Comparison of ENCODE assay signal across 29 cellular contexts in genomic region chr7:1282679-1283078, GRCh38. TPM values are rescaled to one million over a fixed set of nuclear protein-coding genes. Genes with fewer than 3 reads are reported as not detected.
A peak's percentile ranks its signal among the peaks of the same experiment; 100 is the strongest.
DNase-seq lines count a peak whose midpoint lies in the region; ATAC-seq, FAIRE-seq and TF ChIP-seq lines count a peak whose summit lies in the region.
"Had no signal": no experiment of that assay in that cellular context is flagged by ENCODE, and none has a peak within 500 bp of the region (broad histone marks: within the 10 kb centered on the region; RNA-seq: fewer than 3 reads in every experiment).

No MANE protein-coding gene starts in this region.

- no peak overlapping the region for H3K27ac ChIP-seq in K562 (ENCODE audit: extremely low read depth, low read depth, low read length)
- no peak overlapping the region for H3K27ac ChIP-seq in lower lobe of right lung
- H3K27ac ChIP-seq: BLaER1 had no signal

- BruUV-seq in K562 (replicated peaks; lab: Mats Ljungman, UMichigan): no TSS peak

- in situ Hi-C loops in K562 (cut with MboI): no loop called here

- no peaks in the 10 kb centered on the region for H3K9me1 ChIP-seq in K562 (ENCODE audit: control insufficient read depth, insufficient read depth, low read length)

- H3K36me3 Mint-ChIP-seq in progenitor cell of endocrine pancreas (ENCODE audit: insufficient read depth): no peaks in the 10 kb centered on the region
- H3K36me3 Mint-ChIP-seq: CD14-positive monocyte; CD4-positive, CD25-positive, alpha-beta regulatory T cell; CD8-positive, alpha-beta memory T cell had no signal

- H3K4me1 Mint-ChIP-seq in progenitor cell of endocrine pancreas (ENCODE audit: low read depth): no peaks in the 10 kb centered on the region
- H3K4me1 Mint-ChIP-seq: CD14-positive monocyte; CD4-positive, alpha-beta memory T cell; CD4-positive, CD25-positive, alpha-beta regulatory T cell; CD8-positive, alpha-beta memory T cell had no signal

- peaks cover 10 to 46% of the 10 kb centered on the region in 2 experiments; a peak in 3 of 5 replicates for H3K27me3 ChIP-seq in K562 (ENCODE audit: control insufficient read depth in 2 of 2, insufficient read depth in 2 of 2, low read length in 2 of 2)
- peaks cover 26% of the 10 kb centered on the region for H3K27me3 ChIP-seq in lower lobe of right lung (ENCODE audit: low read depth)
- H3K27me3 ChIP-seq: BLaER1 had no signal

- CTCF ChIA-PET in K562 (lab: Yijun Ruan, JAX; ENCODE audit: low intra/inter-chr PET ratio): no interaction called here

- ATAC-seq in K562 (no peak), lower lobe of right lung (no peak), GM21825 (IDR thresholded peaks at IDR 0.05; ENCODE audit: unreplicated experiment) (no peak)

- TF ChIP-seq EP300 in K562 (IDR thresholded peaks at IDR 0.05; ENCODE audit: low read length): no peak

- no peak for FAIRE-seq in K562 (lab: Jason Lieb, UNC)
- FAIRE-seq: A204.1, GM12891, GM19239 had no signal

- TF ChIP-seq RAD21 in K562 (CRISPR knock-in tag; conservative IDR thresholded peaks at IDR 0.05 in 1 of 2, IDR thresholded peaks at IDR 0.05 in 1 of 2): no peak

- TF ChIP-seq CTCF in K562 (IDR thresholded peaks at IDR 0.05 in 2 of 3, conservative IDR thresholded peaks at IDR 0.05 in 1 of 3; ENCODE audit: insufficient read depth in 2 of 3, low read depth in 1 of 3, low read length in 3 of 3) (no peak), lower lobe of right lung (IDR thresholded peaks at IDR 0.05) (no peak), progenitor cell of endocrine pancreas (IDR thresholded peaks at IDR 0.05; ENCODE audit: unreplicated experiment) (no peak)

- POLR2A ChIA-PET in K562 (lab: Yijun Ruan, JAX): interaction anchor here (1.0 kb wide), 1 partner anchor 8 kb away, joined by 3 read pairs; no protein-coding TSS in a partner anchor

- peak overlapping the region; percentile 67 for H3K27ac Mint-ChIP-seq in progenitor cell of endocrine pancreas
- H3K27ac Mint-ChIP-seq: CD14-positive monocyte; CD4-positive, alpha-beta memory T cell; CD4-positive, CD25-positive, alpha-beta regulatory T cell; CD8-positive, alpha-beta memory T cell had no signal

- peaks cover 24% of the 10 kb centered on the region for H3K27me3 Mint-ChIP-seq in progenitor cell of endocrine pancreas
- H3K27me3 Mint-ChIP-seq: CD4-positive, CD25-positive, alpha-beta regulatory T cell had no signal

- H3K9me3 Mint-ChIP-seq in progenitor cell of endocrine pancreas (ENCODE audit: low read depth): peaks cover 4% of the 10 kb centered on the region

- intact Hi-C loops in K562 (cut with micrococcal nuclease): no loop called here
- intact Hi-C loops in lower lobe of right lung (cut with DNase I): no loop called here

- no peak overlapping the region for H3K4me2 ChIP-seq in K562 (ENCODE audit: insufficient read depth, low read length)
- H3K4me2 ChIP-seq: BLaER1 had no signal

- DNase-seq in K562 (ENCODE audit: extremely low read depth in 1 of 4, low spot score in 3 of 4) (no peak), lower lobe of right lung (peak; percentile 1), progenitor cell of endocrine pancreas (ENCODE audit: low spot score, unreplicated experiment) (no peak), NOMO-1 (lab: John Stamatoyannopoulos, UW; ENCODE audit: unreplicated experiment in 2 of 2) (no peak), amygdala (lab: John Stamatoyannopoulos, UW) (no peak), NCI-H345 treated with DMSO at 0.1 percent for 48 hours (lab: John Stamatoyannopoulos, UW; ENCODE audit: unreplicated experiment) (no peak)
- DNase-seq: 8988T; ACHN; BE2C; C1 segment of cervical spinal cord; CD4-positive, alpha-beta memory T cell; CD4-positive, CD25-positive, alpha-beta regulatory T cell; COR-L47; DMS 273 treated with DMSO at 0.1 percent for 48 hours; DMS153; DMS53; DMS79; DND-41; EL; GDM1 had no signal

- no peak overlapping the region for H3K9ac ChIP-seq in K562 (ENCODE audit: insufficient read depth in 1 of 2, low read depth in 2 of 2, low read length in 2 of 2)
- H3K9ac ChIP-seq: BLaER1 had no signal

- H3K4me3 Mint-ChIP-seq in progenitor cell of endocrine pancreas (ENCODE audit: low read depth): no peak overlapping the region
- H3K4me3 Mint-ChIP-seq: CD14-positive monocyte; CD4-positive, alpha-beta memory T cell; CD4-positive, CD25-positive, alpha-beta regulatory T cell had no signal

- H3K79me2 ChIP-seq in K562 (ENCODE audit: control insufficient read depth, insufficient read depth, low read length): no peaks in the 10 kb centered on the region

- no peak overlapping the region for H2AFZ ChIP-seq in K562 (ENCODE audit: low read depth, low read length)

- TF ChIP-seq POLR2A in K562 (conservative IDR thresholded peaks at IDR 0.05): no peak

- H3K9me3 ChIP-seq in K562 (replicated peaks; ENCODE audit: control insufficient read depth, insufficient read depth, low read depth, low read length): no peaks in the 10 kb centered on the region
- H3K9me3 ChIP-seq in lower lobe of right lung: no peaks in the 10 kb centered on the region
- H3K9me3 ChIP-seq: BE2C, BLaER1 had no signal

- H3K4me3 ChIP-seq in K562 (no peak overlapping the region), lower lobe of right lung (no peak overlapping the region)
- H3K4me3 ChIP-seq: BLaER1 had no signal

- H3K36me3 ChIP-seq in K562 (ENCODE audit: control insufficient read depth, insufficient read depth, low read length) (no peaks in the 10 kb centered on the region), lower lobe of right lung (no peaks in the 10 kb centered on the region)
- H3K36me3 ChIP-seq: BE2C, BLaER1 had no signal

- 1% methylated on average over 5 of the region's 5 CpGs for WGBS in K562 (ENCODE audit: insufficient coverage, low coverage, missing lambda C conversion rate)

- H3K4me1 ChIP-seq in K562 (replicated peaks in 1 of 2; ENCODE audit: control insufficient read depth in 2 of 2, insufficient read depth in 2 of 2, low read length in 2 of 2) (peaks cover 0 to 12% of the 10 kb centered on the region in 2 experiments; a peak in 1 of 5 replicates), lower lobe of right lung (no peaks in the 10 kb centered on the region)
- H3K4me1 ChIP-seq: BE2C had no signal

- no peaks in the 10 kb centered on the region; the same call in 1 of the 2 replicates for H4K20me1 ChIP-seq in K562 (replicated peaks; ENCODE audit: control insufficient read depth, insufficient read depth, low read length)
- H4K20me1 ChIP-seq: BLaER1 had no signal

TF ChIP-seq in K562, 482 proteins besides CTCF, POLR2A, EP300 and RAD21 (continues in another document):
- no peak for TF ChIP-seq LEF1 (IDR thresholded peaks at IDR 0.05)

RNA-seq across cellular contexts. Expression of gene UNCX, which starts 50.0 kb away (rescaled TPM):
- not detected in 2 replicates for total RNA-seq in K562 (2011; cell fraction: chromatin; rRNA removed; ENCODE audit: low replicate concordance)
- total RNA-seq in K562 (2011; cell fraction: nucleolus; rRNA removed): not detected in 2 replicates
- total RNA-seq in K562 (2011; cell fraction: nucleoplasm; rRNA removed): not detected in 2 replicates
- total RNA-seq in K562 (2014; rRNA removed) (not detected in 2 replicates), K562 (2014; rRNA removed; fragmentation: Illumina TruSeq; extraction: Trizol) (not detected in 2 replicates), K562 (2015; rRNA removed; fragmentation: Illumina TruSeq; extraction: Trizol) (not detected in 2 replicates), K562 (2021) (not detected in 2 replicates), lower lobe of right lung (not detected), progenitor cell of endocrine pancreas (not detected in 2 replicates)
- polyA plus RNA-seq in K562 (2011; rRNA removed) (not detected in 2 replicates), K562 (2014; fragmentation: Illumina TruSeq; extraction: Trizol) (not detected in 2 replicates), K562 (2014; fragmentation: Nextera tagmentation; extraction: Ambion mirVana) (not detected), K562 (2014; rRNA removed) (not detected in 2 replicates)
- polyA plus RNA-seq in K562 (2011; cell fraction: cytosol; rRNA removed): not detected in 2 replicates
- not detected in 2 replicates for polyA plus RNA-seq in K562 (2011; cell fraction: nucleus; rRNA removed)
- polyA plus RNA-seq in K562 (2012): not detected in 2 replicates
- polyA minus RNA-seq in K562 (2011; rRNA and poly(A)+ RNA removed): not detected in 2 replicates
- not detected in 2 replicates for polyA minus RNA-seq in K562 (2011; cell fraction: cytosol; rRNA and poly(A)+ RNA removed)
- polyA minus RNA-seq in K562 (2011; cell fraction: nucleus; rRNA and poly(A)+ RNA removed): not detected in 2 replicates
- total RNA-seq: CD4-positive, alpha-beta memory T cell; CD4-positive, CD25-positive, alpha-beta regulatory T cell; CD8-positive, alpha-beta memory T cell; Daoy had no signal
- polyA plus RNA-seq: AG04450; CD14-positive monocyte; CD4-positive, alpha-beta memory T cell; CD4-positive, CD25-positive, alpha-beta regulatory T cell; CD8-positive, alpha-beta memory T cell had no signal
